8 cellular contexts compared by ENCODE assay signal in the genomic region with DNA sequence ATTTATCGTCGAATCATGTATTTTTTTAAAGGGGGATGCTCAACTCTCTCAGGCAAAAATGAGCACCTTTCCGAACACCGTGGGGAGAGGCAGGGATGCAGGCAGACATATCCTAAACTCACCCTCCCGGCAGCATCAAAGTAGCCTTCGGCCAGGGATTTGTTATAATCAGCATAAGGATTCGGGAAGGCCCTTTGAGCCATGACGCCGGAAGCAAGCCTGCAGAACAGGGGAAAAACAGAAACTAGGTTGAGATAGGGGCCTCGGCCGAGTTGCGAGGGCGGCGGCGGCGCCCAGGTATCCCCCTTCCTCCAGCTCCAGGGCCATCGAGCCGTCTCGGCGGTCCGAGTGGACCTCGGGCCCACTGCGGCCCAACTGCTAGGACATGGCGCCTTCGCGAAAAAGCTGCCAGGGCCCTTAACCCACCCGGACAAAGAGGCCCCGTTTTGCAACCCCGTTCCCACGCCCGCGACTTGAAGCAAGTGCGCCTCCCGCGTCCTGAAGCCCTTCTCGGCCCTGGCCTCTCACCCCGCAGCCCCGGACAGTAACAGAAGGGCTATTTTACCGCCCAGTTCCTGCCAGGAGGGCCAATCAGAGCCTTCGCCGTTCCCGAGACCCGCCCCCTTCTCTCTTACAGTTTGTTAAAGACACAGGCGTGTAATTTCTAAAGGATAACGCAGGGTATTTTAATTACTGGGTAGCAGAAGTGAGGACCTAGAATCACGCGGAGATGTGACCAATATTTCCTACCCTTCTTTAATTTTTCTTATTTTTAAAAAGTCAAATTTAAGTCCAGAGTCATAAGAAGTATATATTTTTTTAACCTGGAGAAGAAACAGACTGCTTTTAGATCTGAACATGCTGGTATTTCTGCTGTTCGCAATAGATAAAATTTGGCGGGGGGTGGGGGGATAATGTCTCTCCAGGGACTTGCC. TPM values are rescaled to one million over a fixed set of nuclear protein-coding genes. Genes with fewer than 3 reads are reported as not detected.
DNase-seq lines count a peak whose midpoint lies in the region; ATAC-seq and TF ChIP-seq lines count a peak whose summit lies in the region.

A gene with protein sequence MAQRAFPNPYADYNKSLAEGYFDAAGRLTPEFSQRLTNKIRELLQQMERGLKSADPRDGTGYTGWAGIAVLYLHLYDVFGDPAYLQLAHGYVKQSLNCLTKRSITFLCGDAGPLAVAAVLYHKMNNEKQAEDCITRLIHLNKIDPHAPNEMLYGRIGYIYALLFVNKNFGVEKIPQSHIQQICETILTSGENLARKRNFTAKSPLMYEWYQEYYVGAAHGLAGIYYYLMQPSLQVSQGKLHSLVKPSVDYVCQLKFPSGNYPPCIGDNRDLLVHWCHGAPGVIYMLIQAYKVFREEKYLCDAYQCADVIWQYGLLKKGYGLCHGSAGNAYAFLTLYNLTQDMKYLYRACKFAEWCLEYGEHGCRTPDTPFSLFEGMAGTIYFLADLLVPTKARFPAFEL (minus strand): TSS at position 566 of the 935 bp plus-strand sequence. CDS start 363 bp downstream, at position 203.

- intact Hi-C loops in adrenal gland (cut with DNase I) (no loop called here), heart left ventricle (cut with DNase I) (no loop called here)

- peak within 1 kb of the TSS; percentile 95 for H3K27ac Mint-ChIP-seq in type B pancreatic cell

- H3K27ac ChIP-seq in adrenal gland (peak within 1 kb of the TSS in 4 of 5 donors; percentile 29 to 78 (median 68)), heart left ventricle (peak within 1 kb of the TSS; percentile 31 to 89 (median 79))

- ATAC-seq in HG02763 (IDR thresholded peaks at IDR 0.05; ENCODE audit: unreplicated experiment) (peak; percentile 100), heart left ventricle (peak; percentile 100)

- peaks cover 17% of the 10 kb centered on the region for H3K4me1 Mint-ChIP-seq in type B pancreatic cell (ENCODE audit: unreplicated experiment)

- H3K9me3 ChIP-seq in adrenal gland (replicated peaks in 1 of 3), result no peaks in the 10 kb centered on the region
- H3K9me3 ChIP-seq in heart left ventricle, result no peaks in the 10 kb centered on the region

- peaks cover 9% of the 10 kb centered on the region for H3K36me3 Mint-ChIP-seq in type B pancreatic cell

- DNase-seq in NCI-H1417 treated with DMSO at 0.1 percent for 48 hours (lab: John Stamatoyannopoulos, UW), result peak; percentile 66
- peak; percentile 59 to 87 (median 68) for DNase-seq in T-helper 1 cell
- DNase-seq in adrenal gland, result peak; percentile 88 to 97 (median 93)
- DNase-seq in heart left ventricle, result peak; percentile 93 to 94 (median 93)
- DNase-seq in pons (ENCODE audit: low spot score), result peak; percentile 97
- peak; percentile 79 for DNase-seq in type B pancreatic cell (ENCODE audit: extremely low spot score, unreplicated experiment)

- WGBS in adrenal gland, 4 donors, result 1 to 2% (median 1%) methylated on average over 34 to 49 of the region's 49 CpGs
- WGBS in heart left ventricle, 4 donors, result 0 to 1% (median 1%) methylated on average over 38 to 49 of the region's 49 CpGs

- peaks cover 0 to 5% of the 10 kb centered on the region in 2 donors for H3K36me3 ChIP-seq in adrenal gland (replicated peaks in 1 of 2)
- H3K36me3 ChIP-seq in heart left ventricle, result peaks cover 0 to 29% (median 14%) of the 10 kb centered on the region in 9 donors

- TF ChIP-seq POLR2A in adrenal gland (IDR thresholded peaks at IDR 0.05) (peak; percentile 35 to 69), heart left ventricle (IDR thresholded peaks at IDR 0.05) (peak in 1 of 2 donors; percentile 93)

- H3K4me3 Mint-ChIP-seq in type B pancreatic cell, result peak within 1 kb of the TSS; percentile 99

- H3K4me1 ChIP-seq in adrenal gland (replicated peaks in 1 of 2) (peaks cover 4 to 16% of the 10 kb centered on the region in 2 donors), heart left ventricle (peaks cover 0 to 27% (median 10%) of the 10 kb centered on the region in 12 donors)

- TF ChIP-seq CTCF in GM12875 (IDR thresholded peaks at IDR 0.05; ENCODE audit: borderline replicate concordance, insufficient read depth, low read depth, low read length) (no peak), adrenal gland (IDR thresholded peaks at IDR 0.05) (no peak), heart left ventricle (IDR thresholded peaks at IDR 0.05) (peak in 1 of 12 donors; percentile 9), type B pancreatic cell (conservative IDR thresholded peaks at IDR 0.05) (no peak)

- no peaks in the 10 kb centered on the region for H3K27me3 Mint-ChIP-seq in type B pancreatic cell

- no peaks in the 10 kb centered on the region for H3K9me3 Mint-ChIP-seq in type B pancreatic cell

- H3K4me3 ChIP-seq in GM12875 (ENCODE audit: low read depth, low read length) (peak within 1 kb of the TSS; percentile 60), adrenal gland (peak within 1 kb of the TSS in 3 of 4 donors; percentile 54 to 92 (median 88)), heart left ventricle (peak within 1 kb of the TSS; percentile 53 to 95 (median 81))

- no peaks in the 10 kb centered on the region for H3K27me3 ChIP-seq in adrenal gland
- H3K27me3 ChIP-seq in heart left ventricle, result no peaks in the 10 kb centered on the region

RNA-seq across cellular contexts. Expression of the gene that starts here (rescaled TPM):
- total RNA-seq in adrenal gland, result 10 to 100 TPM; 28.0 to 62.2 (median 48.3) TPM
- 10 to 100 TPM in 1 of 3 donors, 1 to 10 TPM in 2; 7.7 to 40.8 (median 9.3) TPM for polyA plus RNA-seq in adrenal gland
- total RNA-seq in heart left ventricle, result 10 to 100 TPM; 37.8 to 76.1 (median 53.5) TPM
- 10 to 100 TPM in 1 of 2 donors, 1 to 10 TPM in 1; 7.7 to 26.0 TPM for polyA plus RNA-seq in heart left ventricle
- total RNA-seq in type B pancreatic cell (ENCODE audit: low replicate concordance), result 46.1 and 55.9 TPM in 2 replicates

Comparison
In these comparisons a context has a peak if more than half of its experiments do, and no peak if none do; other contexts are left out.
1. Peak in every context shown above with its lines: DNase-seq, ATAC-seq, H3K4me3 ChIP-seq and H3K27ac ChIP-seq.